Comparison of ENCODE assay signal across 12 cellular contexts in genomic region chr21:45984584-45985095, GRCh38. TPM values are rescaled to one million over a fixed set of nuclear protein-coding genes. Genes with fewer than 3 reads are reported as not detected.
DNase-seq lines count a peak whose midpoint lies in the region; ATAC-seq, FAIRE-seq and TF ChIP-seq lines count a peak whose summit lies in the region.
"Had no signal": no experiment of that assay in that cellular context is flagged by ENCODE, and none has a peak within 500 bp of the region (broad histone marks: within the 10 kb centered on the region; RNA-seq: fewer than 3 reads in every experiment).

No MANE protein-coding gene starts in this region.

- H3K36me3 ChIP-seq in K562 (ENCODE audit: control insufficient read depth, insufficient read depth, low read length) (no peaks in the 10 kb centered on the region), mucosa of stomach (ENCODE audit: control insufficient read depth, insufficient read depth, low read length) (no peaks in the 10 kb centered on the region), tibial nerve (peaks cover 3 to 55% (median 8%) of the 10 kb centered on the region in 3 donors)

- intact Hi-C loops in activated CD8-positive, alpha-beta T cell treated with anti-CD3 and anti-CD28 coated beads for 36 hours (cut with micrococcal nuclease): no loop called here
- intact Hi-C loops in K562 (cut with micrococcal nuclease): no loop called here
- intact Hi-C loops in activated CD4-positive, alpha-beta memory T cell treated with anti-CD3 and anti-CD28 coated beads for 36 hours (cut with micrococcal nuclease): no loop called here
- intact Hi-C loops in posterior cingulate gyrus (cut with DNase I): no loop called here

- peaks cover 5% of the 10 kb centered on the region; the same call in 1 of the 2 replicates for H4K20me1 ChIP-seq in K562 (replicated peaks; ENCODE audit: control insufficient read depth, insufficient read depth, low read length)

- TF ChIP-seq EP300 in K562 (IDR thresholded peaks at IDR 0.05; ENCODE audit: low read length) (no peak), tibial nerve (IDR thresholded peaks at IDR 0.05) (no peak)

- no peaks in the 10 kb centered on the region; the same call in 1 of the 2 replicates for H3K9me3 ChIP-seq in K562 (replicated peaks; ENCODE audit: control insufficient read depth, insufficient read depth, low read depth, low read length)
- H3K9me3 ChIP-seq in mucosa of stomach (ENCODE audit: control insufficient read depth, low read length): no peaks in the 10 kb centered on the region
- H3K9me3 ChIP-seq in tibial nerve: no peaks in the 10 kb centered on the region

- H3K79me2 ChIP-seq in K562 (ENCODE audit: control insufficient read depth, insufficient read depth, low read length): no peaks in the 10 kb centered on the region

- H3K9me1 ChIP-seq in K562 (ENCODE audit: control insufficient read depth, insufficient read depth, low read length): peaks cover 2% of the 10 kb centered on the region

- POLR2A ChIA-PET in activated CD8-positive, alpha-beta T cell treated with anti-CD3 and anti-CD28 coated beads, Interleukin-2, amount 10 ng/mL, durations not matched to agents 7 days and 5 days (lab: Charles Lee): no interaction called here
- POLR2A ChIA-PET in activated CD8-positive, alpha-beta T cell treated with anti-CD3 and anti-CD28 coated beads for 36 hours (lab: Charles Lee): no interaction called here
- POLR2A ChIA-PET in K562 (lab: Yijun Ruan, JAX): interaction anchor here (1.3 kb wide), 1 partner anchor 28 kb away, joined by 4 read pairs; no protein-coding TSS in a partner anchor
- POLR2A ChIA-PET in activated CD4-positive, alpha-beta memory T cell treated with anti-CD3 and anti-CD28 coated beads for 36 hours (lab: Charles Lee): no interaction called here

- H3K4me3 ChIP-seq in K562 (no peak overlapping the region), mucosa of stomach (ENCODE audit: low read length) (no peak overlapping the region), tibial nerve (no peak overlapping the region)
- H3K4me3 ChIP-seq: lung had no signal

- in situ Hi-C loops in K562 (cut with MboI): no loop called here

- CTCF ChIA-PET in activated CD8-positive, alpha-beta T cell treated with anti-CD3 and anti-CD28 coated beads, Interleukin-2, amount 10 ng/mL, durations not matched to agents 7 days and 5 days (lab: Charles Lee): no interaction called here
- CTCF ChIA-PET in activated CD8-positive, alpha-beta T cell treated with anti-CD3 and anti-CD28 coated beads for 36 hours (lab: Charles Lee): no interaction called here
- CTCF ChIA-PET in K562 (lab: Yijun Ruan, JAX; ENCODE audit: low intra/inter-chr PET ratio): no interaction called here
- CTCF ChIA-PET in activated CD4-positive, alpha-beta memory T cell treated with anti-CD3 and anti-CD28 coated beads for 36 hours (lab: Charles Lee): no interaction called here

- BruUV-seq in K562 (replicated peaks; lab: Mats Ljungman, UMichigan): no TSS peak

- peaks cover 2% of the 10 kb centered on the region for H3K4me1 Mint-ChIP-seq in activated CD8-positive, alpha-beta T cell treated with anti-CD3 and anti-CD28 coated beads, Interleukin-2, amount 10 ng/mL, durations not matched to agents 7 days and 5 days (ENCODE audit: low read depth)
- H3K4me1 Mint-ChIP-seq in activated CD8-positive, alpha-beta T cell treated with anti-CD3 and anti-CD28 coated beads for 36 hours (ENCODE audit: low read depth): no peaks in the 10 kb centered on the region
- peaks cover 1% of the 10 kb centered on the region for H3K4me1 Mint-ChIP-seq in activated CD4-positive, alpha-beta memory T cell treated with anti-CD3 and anti-CD28 coated beads for 36 hours (ENCODE audit: low read depth)

- 8% methylated on average over 3 of the region's 3 CpGs for WGBS in K562 (ENCODE audit: insufficient coverage, low coverage, missing lambda C conversion rate)
- WGBS in tibial nerve, 2 donors: 84 to 85% methylated on average over 3 of the region's 3 CpGs

- no peak for TF ChIP-seq CTCF in activated CD8-positive, alpha-beta T cell treated with anti-CD3 and anti-CD28 coated beads for 36 hours (IDR thresholded peaks at IDR 0.05)
- TF ChIP-seq CTCF in K562 (IDR thresholded peaks at IDR 0.05 in 2 of 3, conservative IDR thresholded peaks at IDR 0.05 in 1 of 3; ENCODE audit: insufficient read depth in 2 of 3, low read depth in 1 of 3, low read length in 3 of 3) (no peak), tibial nerve (IDR thresholded peaks at IDR 0.05) (no peak)

- ATAC-seq in activated CD8-positive, alpha-beta T cell treated with anti-CD3 and anti-CD28 coated beads, Interleukin-2, amount 10 ng/mL, durations not matched to agents 7 days and 5 days: no peak
- ATAC-seq in activated CD8-positive, alpha-beta T cell treated with anti-CD3 and anti-CD28 coated beads for 36 hours: no peak
- ATAC-seq in K562 (no peak), GM18868 (IDR thresholded peaks at IDR 0.05; ENCODE audit: unreplicated experiment) (no peak)

- H3K4me2 ChIP-seq in K562 (ENCODE audit: insufficient read depth, low read length): peak overlapping the region; percentile 43; the same call in 1 of the 2 replicates

- peak overlapping the region; percentile 33 for H2AFZ ChIP-seq in K562 (ENCODE audit: low read depth, low read length)

- H3K36me3 Mint-ChIP-seq in activated CD8-positive, alpha-beta T cell treated with anti-CD3 and anti-CD28 coated beads, Interleukin-2, amount 10 ng/mL, durations not matched to agents 7 days and 5 days (ENCODE audit: low read depth): no peaks in the 10 kb centered on the region
- H3K36me3 Mint-ChIP-seq in activated CD8-positive, alpha-beta T cell treated with anti-CD3 and anti-CD28 coated beads for 36 hours (ENCODE audit: low read depth): no peaks in the 10 kb centered on the region
- H3K36me3 Mint-ChIP-seq in activated CD4-positive, alpha-beta memory T cell treated with anti-CD3 and anti-CD28 coated beads for 36 hours: no peaks in the 10 kb centered on the region

- no peak for DNase-seq in activated CD8-positive, alpha-beta T cell treated with anti-CD3 and anti-CD28 coated beads, Interleukin-2, amount 10 ng/mL, durations not matched to agents 7 days and 5 days
- DNase-seq in activated CD8-positive, alpha-beta T cell treated with anti-CD3 and anti-CD28 coated beads for 36 hours: no peak
- DNase-seq in K562 (ENCODE audit: extremely low read depth in 1 of 4, low spot score in 3 of 4) (no peak), tibial nerve (ENCODE audit: low spot score in 2 of 2) (no peak), posterior cingulate gyrus (no peak)
- DNase-seq in activated CD4-positive, alpha-beta memory T cell treated with anti-CD3 and anti-CD28 coated beads for 36 hours: no peak
- DNase-seq: activated CD4-positive, CD25-positive, alpha-beta regulatory T cell; activated T-cell treated with anti-CD3 and anti-CD28 coated beads for 4 hours; MM.1S had no signal

- H3K27ac Mint-ChIP-seq in activated CD8-positive, alpha-beta T cell treated with anti-CD3 and anti-CD28 coated beads, Interleukin-2, amount 10 ng/mL, durations not matched to agents 7 days and 5 days: peak overlapping the region; percentile 2
- no peak overlapping the region for H3K27ac Mint-ChIP-seq in activated CD8-positive, alpha-beta T cell treated with anti-CD3 and anti-CD28 coated beads for 36 hours
- H3K27ac Mint-ChIP-seq in activated CD4-positive, alpha-beta memory T cell treated with anti-CD3 and anti-CD28 coated beads for 36 hours: no peak overlapping the region

- peaks cover 3% of the 10 kb centered on the region for H3K27me3 Mint-ChIP-seq in activated CD8-positive, alpha-beta T cell treated with anti-CD3 and anti-CD28 coated beads, Interleukin-2, amount 10 ng/mL, durations not matched to agents 7 days and 5 days (ENCODE audit: low read depth)
- H3K27me3 Mint-ChIP-seq in activated CD8-positive, alpha-beta T cell treated with anti-CD3 and anti-CD28 coated beads for 36 hours: peaks cover 3% of the 10 kb centered on the region
- H3K27me3 Mint-ChIP-seq in activated CD4-positive, alpha-beta memory T cell treated with anti-CD3 and anti-CD28 coated beads for 36 hours: peaks cover under 1% of the 10 kb centered on the region

- no peak for TF ChIP-seq RAD21 in K562 (CRISPR knock-in tag; conservative IDR thresholded peaks at IDR 0.05 in 1 of 2, IDR thresholded peaks at IDR 0.05 in 1 of 2)

- peak; percentile 78 for FAIRE-seq in K562 (lab: Jason Lieb, UNC)

- H3K27ac ChIP-seq in K562 (ENCODE audit: extremely low read depth, low read depth, low read length) (no peak overlapping the region), tibial nerve (peak overlapping the region; percentile 34 to 80 (median 63))

- H3K9ac ChIP-seq in K562 (ENCODE audit: insufficient read depth in 1 of 2, low read depth in 2 of 2, low read length in 2 of 2) (no peak overlapping the region), mucosa of stomach (ENCODE audit: low read length) (peak overlapping the region; percentile 43)

- H3K9me3 Mint-ChIP-seq in activated CD8-positive, alpha-beta T cell treated with anti-CD3 and anti-CD28 coated beads, Interleukin-2, amount 10 ng/mL, durations not matched to agents 7 days and 5 days (ENCODE audit: insufficient read depth): no peaks in the 10 kb centered on the region
- H3K9me3 Mint-ChIP-seq in activated CD8-positive, alpha-beta T cell treated with anti-CD3 and anti-CD28 coated beads for 36 hours: no peaks in the 10 kb centered on the region
- H3K9me3 Mint-ChIP-seq in activated CD4-positive, alpha-beta memory T cell treated with anti-CD3 and anti-CD28 coated beads for 36 hours: no peaks in the 10 kb centered on the region

- H3K4me1 ChIP-seq in K562 (replicated peaks in 1 of 2; ENCODE audit: control insufficient read depth in 2 of 2, insufficient read depth in 2 of 2, low read length in 2 of 2) (peaks cover 6 to 62% of the 10 kb centered on the region in 2 experiments; a peak in 4 of 5 replicates), mucosa of stomach (ENCODE audit: control insufficient read depth, insufficient read depth, low read length) (peaks cover 16% of the 10 kb centered on the region), tibial nerve (peaks cover 0 to 34% (median 6%) of the 10 kb centered on the region in 4 donors)

- H3K27me3 ChIP-seq in K562 (ENCODE audit: control insufficient read depth in 2 of 2, insufficient read depth in 2 of 2, low read length in 2 of 2): peaks cover 26 to 61% of the 10 kb centered on the region in 2 experiments; a peak in 4 of 5 replicates
- H3K27me3 ChIP-seq in mucosa of stomach (ENCODE audit: control insufficient read depth, insufficient read depth, low read length): peaks cover 22% of the 10 kb centered on the region
- H3K27me3 ChIP-seq in tibial nerve: no peaks in the 10 kb centered on the region

- no peak for TF ChIP-seq POLR2A in K562 (conservative IDR thresholded peaks at IDR 0.05)
- no peak for TF ChIP-seq POLR2A in tibial nerve (IDR thresholded peaks at IDR 0.05)

- H3K4me3 Mint-ChIP-seq in activated CD8-positive, alpha-beta T cell treated with anti-CD3 and anti-CD28 coated beads, Interleukin-2, amount 10 ng/mL, durations not matched to agents 7 days and 5 days: no peak overlapping the region
- H3K4me3 Mint-ChIP-seq in activated CD8-positive, alpha-beta T cell treated with anti-CD3 and anti-CD28 coated beads for 36 hours: no peak overlapping the region
- H3K4me3 Mint-ChIP-seq in activated CD4-positive, alpha-beta memory T cell treated with anti-CD3 and anti-CD28 coated beads for 36 hours: no peak overlapping the region

RNA-seq across cellular contexts. Expression of gene COL6A1, which starts 3.1 kb away (rescaled TPM):
- total RNA-seq in activated CD8-positive, alpha-beta T cell treated with anti-CD3 and anti-CD28 coated beads, Interleukin-2, amount 10 ng/mL, durations not matched to agents 7 days and 5 days: under 1 TPM; 0.26 to 0.42 TPM
- total RNA-seq in activated CD8-positive, alpha-beta T cell treated with anti-CD3 and anti-CD28 coated beads for 36 hours: 1 to 10 TPM; 4.1 to 5.2 TPM
- 0.32 and 1.5 TPM in 2 replicates for total RNA-seq in K562 (2011; cell fraction: chromatin; rRNA removed; ENCODE audit: low replicate concordance)
- 1.7 and 3.8 TPM in 2 replicates for total RNA-seq in K562 (2011; cell fraction: nucleolus; rRNA removed)
- total RNA-seq in K562 (2011; cell fraction: nucleoplasm; rRNA removed): 1.2 and 1.4 TPM in 2 replicates
- total RNA-seq in K562 (2014; rRNA removed): 0.14 and 0.53 TPM in 2 replicates
- 0.13 TPM in 1 of 2 replicates, not detected in the other for total RNA-seq in K562 (2014; rRNA removed; fragmentation: Illumina TruSeq; extraction: Trizol)
- 0.04 and 0.14 TPM in 2 replicates for total RNA-seq in K562 (2015; rRNA removed; fragmentation: Illumina TruSeq; extraction: Trizol)
- 1.2 and 1.3 TPM in 2 replicates for total RNA-seq in K562 (2021)
- 0.10 and 0.39 TPM in 2 replicates for polyA plus RNA-seq in K562 (2011; rRNA removed)
- polyA plus RNA-seq in K562 (2011; cell fraction: cytosol; rRNA removed): 0.21 and 0.48 TPM in 2 replicates
- polyA plus RNA-seq in K562 (2011; cell fraction: nucleus; rRNA removed): 3.8 and 4.4 TPM in 2 replicates
- 0.57 and 1.5 TPM in 2 replicates for polyA plus RNA-seq in K562 (2012)
- 0.07 and 0.21 TPM in 2 replicates for polyA plus RNA-seq in K562 (2014; fragmentation: Illumina TruSeq; extraction: Trizol)
- polyA plus RNA-seq in K562 (2014; fragmentation: Nextera tagmentation; extraction: Ambion mirVana): not detected
- polyA plus RNA-seq in K562 (2014; rRNA removed): 0.50 and 0.76 TPM in 2 replicates
- not detected in 2 replicates for polyA minus RNA-seq in K562 (2011; rRNA and poly(A)+ RNA removed)
- polyA minus RNA-seq in K562 (2011; cell fraction: cytosol; rRNA and poly(A)+ RNA removed): 1.5 TPM in 1 of 2 replicates, not detected in the other
- 0.40 and 1.2 TPM in 2 replicates for polyA minus RNA-seq in K562 (2011; cell fraction: nucleus; rRNA and poly(A)+ RNA removed)
- 100 to 1,000 TPM; 356 to 669 (median 427) TPM for total RNA-seq in tibial nerve
- under 1 TPM; 0.39 to 0.40 TPM for total RNA-seq in activated CD4-positive, alpha-beta memory T cell treated with anti-CD3 and anti-CD28 coated beads for 36 hours

Comparison
In these comparisons a context has a peak if more than half of its experiments do, and no peak if none do; other contexts are left out.
1. RNA of gene COL6A1, which starts 3.1 kb away (total RNA-seq): 356 to 669 TPM in tibial nerve; 4.1 to 5.2 TPM in activated CD8-positive, alpha-beta T cell treated with anti-CD3 and anti-CD28 coated beads for 36 hours, 0.26 to 0.42 TPM in activated CD8-positive, alpha-beta T cell treated with anti-CD3 and anti-CD28 coated beads, Interleukin-2, amount 10 ng/mL, durations not matched to agents 7 days and 5 days, 0.39 to 0.40 TPM in activated CD4-positive, alpha-beta memory T cell treated with anti-CD3 and anti-CD28 coated beads for 36 hours and 0.04 to 3.8 TPM in K562; every median in the first group is over 10 times any median in the second.